ENCODE assay signal across 8 cellular contexts in genomic region chr4:153486281-153487151, GRCh38. TPM values are rescaled to one million over a fixed set of nuclear protein-coding genes. Genes with fewer than 3 reads are reported as not detected.
DNase-seq lines count a peak whose midpoint lies in the region; ATAC-seq, FAIRE-seq and TF ChIP-seq lines count a peak whose summit lies in the region.

No MANE protein-coding gene starts in this region.

- POLR2A ChIA-PET in CD8-positive, alpha-beta T cell (lab: Charles Lee), result interaction anchor here (0.8 to 3.3 kb wide), 10 partner anchors 10 to 87 kb away, joined by 3 to 15 read pairs (median 5); partner anchors contain the start of gene TMEM131L
- POLR2A ChIA-PET in HepG2 (lab: Yijun Ruan, JAX), result interaction anchor here (1.1 to 1.2 kb wide), 2 partner anchors 21 to 33 kb away, joined by 3 read pairs; partner anchors contain the start of gene TMEM131L

- BruUV-seq in HepG2 (replicated peaks; lab: Mats Ljungman, UMichigan), result no TSS peak

- no peaks in the 10 kb centered on the region for H3K9me3 Mint-ChIP-seq in CD8-positive, alpha-beta T cell

- H3K9me3 ChIP-seq in CD8-positive, alpha-beta T cell (ENCODE audit: low read length), result no peaks in the 10 kb centered on the region
- H3K9me3 ChIP-seq in HUES6 (ENCODE audit: control insufficient read depth, insufficient read depth, low read depth, low read length) (no peaks in the 10 kb centered on the region), HepG2 (ENCODE audit: low read length) (no peaks in the 10 kb centered on the region)

- FAIRE-seq in HepG2 (lab: Jason Lieb, UNC), result no peak
- peak; percentile 68 for FAIRE-seq in urothelium cell line (lab: Jason Lieb, UNC)

- TF ChIP-seq RAD21 in HepG2 (CRISPR knock-in tag; IDR thresholded peaks at IDR 0.05), result no peak

- no peak for TF ChIP-seq CTCF in CD8-positive, alpha-beta T cell (IDR thresholded peaks at IDR 0.05)
- TF ChIP-seq CTCF in HepG2 (CRISPR knock-in tag; IDR thresholded peaks at IDR 0.05), result no peak

- peaks cover 33% of the 10 kb centered on the region for H3K36me3 Mint-ChIP-seq in CD8-positive, alpha-beta T cell

- H3K27ac Mint-ChIP-seq in CD8-positive, alpha-beta T cell, result peak overlapping the region; percentile 95

- H3K9ac ChIP-seq in HUES6 (ENCODE audit: low read length), result peak overlapping the region; percentile 68
- H3K9ac ChIP-seq in HepG2 (ENCODE audit: insufficient read depth, low read depth, low read length), result no peak overlapping the region

- in situ Hi-C loops in HepG2 (cut with HindIII; ENCODE audit: extremely low pct_ligation_motif_present, low pct_unique_long_range_greater_than_20kb), result no loop called here

- CTCF ChIA-PET in CD8-positive, alpha-beta T cell (lab: Charles Lee), result interaction anchor here (0.7 to 4.8 kb wide), 12 partner anchors 8 to 141 kb away, joined by 3 to 26 read pairs (median 4); partner anchors contain the start of gene TMEM131L
- CTCF ChIA-PET in HepG2 (lab: Yijun Ruan, JAX; ENCODE audit: low intra/inter-chr PET ratio, low total read pairs), result no interaction called here

- TF ChIP-seq EP300 in HepG2 (IDR thresholded peaks at IDR 0.05; ENCODE audit: low read depth in 2 of 2, low read length in 2 of 2) (no peak), HepG2 (CRISPR knock-in tag; IDR thresholded peaks at IDR 0.05; ENCODE audit: borderline replicate concordance) (no peak)

- no peak for ATAC-seq in CD8-positive, alpha-beta T cell
- ATAC-seq in HepG2 (peak; percentile 70), HG03139 (IDR thresholded peaks at IDR 0.05; ENCODE audit: unreplicated experiment) (no peak)

- H2AFZ ChIP-seq in HepG2 (ENCODE audit: low read length), result no peak overlapping the region

- no peaks in the 10 kb centered on the region for H3K36me3 ChIP-seq in CD8-positive, alpha-beta T cell (ENCODE audit: insufficient read depth, low read length)
- H3K36me3 ChIP-seq in HUES6 (ENCODE audit: control insufficient read depth, insufficient read depth, low read length) (no peaks in the 10 kb centered on the region), HepG2 (replicated peaks in 1 of 2; ENCODE audit: control insufficient read depth in 1 of 2, insufficient read depth in 2 of 2, low read length in 2 of 2) (no peaks in the 10 kb centered on the region; a peak in 1 of 5 replicates)

- H3K4me1 Mint-ChIP-seq in CD8-positive, alpha-beta T cell (ENCODE audit: low read depth), result peaks cover 83% of the 10 kb centered on the region

- H3K27ac ChIP-seq in CD8-positive, alpha-beta T cell (ENCODE audit: low read depth, low read length), result no peak overlapping the region
- H3K27ac ChIP-seq in HUES6 (ENCODE audit: low read depth, low read length) (peak overlapping the region; percentile 58), HepG2 (ENCODE audit: extremely low read length, insufficient read depth, low read length) (no peak overlapping the region)

- peak in 2 of 7 experiments; percentile 42 to 49 for DNase-seq in CD8-positive, alpha-beta T cell
- peak; percentile 83 for DNase-seq in amniotic epithelial cell (ENCODE audit: low read depth)
- DNase-seq in HepG2 (ENCODE audit: low spot score), result peak; percentile 72
- peak; percentile 77 for DNase-seq in urothelium cell line (ENCODE audit: low spot score)
- DNase-seq in NCI-H1417 treated with DMSO at 0.1 percent for 48 hours (lab: John Stamatoyannopoulos, UW), result no peak
- no peak for DNase-seq in NCI-H2029 (lab: John Stamatoyannopoulos, UW)

- WGBS in HepG2 (ENCODE audit: low lambda C conversion rate), result 78% methylated on average over 11 of the region's 14 CpGs

- no peaks in the 10 kb centered on the region for H3K27me3 ChIP-seq in CD8-positive, alpha-beta T cell (ENCODE audit: insufficient read depth, low read length)
- H3K27me3 ChIP-seq in HUES6 (ENCODE audit: control insufficient read depth, insufficient read depth, low read length) (no peaks in the 10 kb centered on the region), HepG2 (ENCODE audit: control insufficient read depth in 1 of 2, insufficient read depth in 2 of 2, low read length in 2 of 2) (no peaks in the 10 kb centered on the region)

- no peaks in the 10 kb centered on the region for H4K20me1 ChIP-seq in HepG2 (ENCODE audit: insufficient read depth, low read length)

- peak overlapping the region; percentile 78 for H3K4me3 Mint-ChIP-seq in CD8-positive, alpha-beta T cell

- H3K4me3 ChIP-seq in CD8-positive, alpha-beta T cell (ENCODE audit: low read depth, low read length), result no peak overlapping the region
- 0 out of 2 replicates have a peak overlapping the region, but pooled peaks have one; percentile 17 for H3K4me3 ChIP-seq in HUES6 (ENCODE audit: low read depth, low read length)
- H3K4me3 ChIP-seq in HepG2 (replicated peaks in 1 of 3; ENCODE audit: insufficient read depth in 1 of 3, low read depth in 2 of 3, low read length in 3 of 3), result no peak overlapping the region

- TF ChIP-seq POLR2A in HepG2 (IDR thresholded peaks at IDR 0.05; ENCODE audit: insufficient read depth in 1 of 2, low read depth in 2 of 2, low read length in 2 of 2), result no peak

- H3K79me2 ChIP-seq in HepG2 (ENCODE audit: insufficient read depth, low read length), result no peaks in the 10 kb centered on the region

- H3K4me1 ChIP-seq in CD8-positive, alpha-beta T cell (ENCODE audit: insufficient read depth, low read length), result peaks cover 78% of the 10 kb centered on the region
- H3K4me1 ChIP-seq in HUES6 (ENCODE audit: control insufficient read depth, insufficient read depth, low read length) (peaks cover 48% of the 10 kb centered on the region), HepG2 (ENCODE audit: insufficient read depth, low read length) (peaks cover 17% of the 10 kb centered on the region)

- intact Hi-C loops in CD8-positive, alpha-beta T cell (cut with DNase I, micrococcal nuclease), result loop anchor here (1.0 to 5.0 kb wide), 4 partner anchors 13 to 86 kb away; no protein-coding TSS in a partner anchor
- intact Hi-C loops in HepG2 (cut with micrococcal nuclease; ENCODE audit: unreplicated experiment), result no loop called here

- no peaks in the 10 kb centered on the region for H3K27me3 Mint-ChIP-seq in CD8-positive, alpha-beta T cell (ENCODE audit: low read depth)

- no peak overlapping the region for H3K4me2 ChIP-seq in HepG2 (ENCODE audit: low read depth, low read length)

TF ChIP-seq in HepG2, 621 proteins besides CTCF, POLR2A, EP300 and RAD21 (continues in another document):
- no peak for TF ChIP-seq ZSCAN29 (CRISPR knock-in tag; conservative IDR thresholded peaks at IDR 0.05)
- TF ChIP-seq MAFK (conservative IDR thresholded peaks at IDR 0.05 in 1 of 2, IDR thresholded peaks at IDR 0.05 in 1 of 2; ENCODE audit: low read length in 2 of 2), result no peak
- no peak for TF ChIP-seq SOX13 (IDR thresholded peaks at IDR 0.05)
- TF ChIP-seq SOX13 (CRISPR knock-in tag; conservative IDR thresholded peaks at IDR 0.05 in 1 of 2, IDR thresholded peaks at IDR 0.05 in 1 of 2), result peak in 1 of 2 experiments; percentile 23; a peak in 1 of 4 replicates
- peak; percentile 13; the same call in 1 of the 2 replicates for TF ChIP-seq ZNF687 (CRISPR knock-in tag; IDR thresholded peaks at IDR 0.05)

RNA-seq across cellular contexts. Expression of gene TMEM131L, which starts 20.4 kb away (rescaled TPM):
- total RNA-seq in CD8-positive, alpha-beta T cell, result 10 to 100 TPM; 80.8 to 83.1 TPM
- 2.4 and 4.5 TPM in 2 replicates for total RNA-seq in HepG2 (2016; rRNA removed; fragmentation: Illumina TruSeq; extraction: Trizol)
- 1.2 and 1.4 TPM in 2 replicates for total RNA-seq in HepG2 (2016; cell fraction: cytosol; rRNA removed; fragmentation: Illumina TruSeq; extraction: Trizol; ENCODE audit: low read depth)
- 2.7 and 4.5 TPM in 2 replicates for total RNA-seq in HepG2 (2016; cell fraction: insoluble cytoplasmic fraction; rRNA removed; fragmentation: Illumina TruSeq; extraction: Trizol)
- total RNA-seq in HepG2 (2016; cell fraction: membrane; rRNA removed; fragmentation: Illumina TruSeq; extraction: Trizol), result 1.1 and 2.7 TPM in 2 replicates
- total RNA-seq in HepG2 (2016; cell fraction: nucleus; rRNA removed; fragmentation: Illumina TruSeq; extraction: Trizol), result 10.8 and 10.9 TPM in 2 replicates
- 2.2 and 2.8 TPM in 2 replicates for polyA plus RNA-seq in HepG2 (2011; rRNA removed)
- 1.3 and 2.2 TPM in 2 replicates for polyA plus RNA-seq in HepG2 (2011; cell fraction: cytosol; rRNA removed)
- polyA plus RNA-seq in HepG2 (2011; cell fraction: nucleus; rRNA removed), result 4.1 and 4.5 TPM in 2 replicates
- 2.3 and 5.2 TPM in 2 replicates for polyA plus RNA-seq in HepG2 (2012)
- polyA plus RNA-seq in HepG2 (2016; cell fraction: cytosol; fragmentation: Illumina TruSeq; extraction: Trizol; ENCODE audit: low read depth), result 0.16 and 0.25 TPM in 2 replicates
- 1.7 and 2.1 TPM in 2 replicates for polyA plus RNA-seq in HepG2 (2016; cell fraction: insoluble cytoplasmic fraction; fragmentation: Illumina TruSeq; extraction: Trizol; ENCODE audit: low read depth)
- polyA plus RNA-seq in HepG2 (2016; cell fraction: membrane; fragmentation: Illumina TruSeq; extraction: Trizol; ENCODE audit: low read depth), result 0.18 and 0.30 TPM in 2 replicates
- polyA plus RNA-seq in HepG2 (2016; cell fraction: nucleus; fragmentation: Illumina TruSeq; extraction: Trizol; ENCODE audit: insufficient read depth, low read depth), result 6.6 and 8.4 TPM in 2 replicates
- polyA minus RNA-seq in HepG2 (2011; rRNA and poly(A)+ RNA removed; ENCODE audit: low replicate concordance), result 5.2 and 8.7 TPM in 2 replicates
- polyA minus RNA-seq in HepG2 (2011; cell fraction: cytosol; rRNA and poly(A)+ RNA removed), result 3.6 and 7.2 TPM in 2 replicates
- polyA minus RNA-seq in HepG2 (2011; cell fraction: nucleus; rRNA and poly(A)+ RNA removed), result 10.8 and 14.8 TPM in 2 replicates

Comparison
In these comparisons a context has a peak if more than half of its experiments do, and no peak if none do; other contexts are left out.
1. DNase-seq: peak in amniotic epithelial cell (single experiment), HepG2 (single experiment) and urothelium cell line (single experiment); none in NCI-H1417 treated with DMSO at 0.1 percent for 48 hours (single experiment) and NCI-H2029 (single experiment).
2. RNA of gene TMEM131L, which starts 20.4 kb away (total RNA-seq): 80.8 to 83.1 TPM in CD8-positive, alpha-beta T cell; 1.1 to 10.9 TPM in HepG2; every median in the first group is over 4 times any median in the second.